27 cellular contexts compared by ENCODE assay signal in genomic region chr6:114053791-114054190, GRCh38.
"Had no signal": no experiment of that assay in that cellular context is flagged by ENCODE, and none has a peak within 500 bp of the region (broad histone marks: within the 10 kb centered on the region; RNA-seq: fewer than 3 reads in every experiment).

No MANE protein-coding gene starts in this region.

- H3K27me3 ChIP-seq: ascending aorta, breast epithelium, cardiac muscle cell, colonic mucosa had no signal

- H3K4me1 ChIP-seq: ascending aorta, breast epithelium, colonic mucosa had no signal

- ATAC-seq: activated naive CD4-positive, alpha-beta T cell treated with anti-CD3 and anti-CD28 coated beads, Interleukin-2, amount 50 U/mL, for 72 hours; activated T-cell treated with anti-CD3 and anti-CD28 coated beads, Interleukin-2, amount 50 U/mL, for 72 hours; esophagus mucosa; T-helper 17 cell had no signal

- DNase-seq: activated CD4-positive, alpha-beta memory T cell treated with anti-CD3 and anti-CD28 coated beads, Interleukin-2, amount 10 ng/mL, durations not matched to agents 7 days and 5 days; activated CD4-positive, alpha-beta T cell treated with anti-CD3 and anti-CD28 coated beads for 1 hour; activated CD4-positive, alpha-beta T cell treated with anti-CD3 and anti-CD28 coated beads for 4 hours; activated CD4-positive, alpha-beta T cell treated with anti-CD3 and anti-CD28 coated beads, Interleukin-2, amount 10 ng/mL, durations not matched to agents 7 days and 5 days; activated CD4-positive, alpha-beta T cell treated with anti-CD3 and anti-CD28 coated beads, Interleukin-2, amount 50 U/mL, for 4 hours; activated CD8-positive, alpha-beta memory T cell treated with anti-CD3 and anti-CD28 coated beads, Interleukin-2, amount 50 U/mL, for 48 hours; activated gamma-delta T cell; activated naive CD4-positive, alpha-beta T cell; activated naive CD4-positive, alpha-beta T cell treated with anti-CD3 and anti-CD28 coated beads, Interleukin-2, amount 10 ng/mL, durations not matched to agents 7 days and 5 days; activated naive CD8-positive, alpha-beta T cell treated with anti-CD3 and anti-CD28 coated beads, Interleukin-2, amount 10 ng/mL, durations not matched to agents 7 days and 5 days; activated T-cell treated with anti-CD3 and anti-CD28 coated beads for 4 hours; activated T-cell treated with anti-CD3 and anti-CD28 coated beads, Interleukin-2, amount 50 U/mL, for 24 hours; activated T-cell treated with anti-CD3 and anti-CD28 coated beads, Interleukin-2, amount 50 U/mL, for 72 hours; central memory CD4-positive, alpha-beta T cell; cerebellar nuclear complex; colonic mucosa; effector CD8-positive, alpha-beta T cell; foreskin fibroblast; T-helper 1 cell; T-helper 17 cell; T1000 had no signal

- H3K27ac ChIP-seq: ascending aorta, breast epithelium, cardiac muscle cell, colonic mucosa had no signal

- H3K4me3 ChIP-seq: ascending aorta, breast epithelium, cardiac muscle cell, colonic mucosa had no signal

- FAIRE-seq: frontal cortex had no signal

- H3K9me3 ChIP-seq: ascending aorta, breast epithelium, colonic mucosa had no signal

- H3K36me3 ChIP-seq: ascending aorta, breast epithelium, cardiac muscle cell, colonic mucosa had no signal
